Comparison of ENCODE assay signal across 26 cellular contexts in the genomic region with DNA sequence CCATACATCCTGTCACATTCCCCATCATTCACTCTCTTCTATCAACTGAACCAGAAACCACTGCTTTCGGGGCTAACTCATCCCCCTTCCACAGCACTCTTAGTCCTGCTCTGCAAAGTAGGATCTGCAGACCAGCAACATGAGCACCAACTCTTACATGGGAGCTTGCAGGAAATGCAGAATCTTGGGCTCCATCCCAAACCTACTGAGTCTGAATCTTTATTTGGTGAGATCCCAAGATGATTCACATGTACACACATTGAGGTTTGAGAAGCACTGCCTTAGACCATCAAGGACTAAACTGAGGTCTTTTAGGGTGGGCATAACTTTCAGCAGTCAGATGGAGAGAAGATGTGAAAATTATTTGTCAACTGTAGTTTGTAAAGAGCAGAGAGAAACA.
"Had no signal": no experiment of that assay in that cellular context is flagged by ENCODE, and none has a peak within 500 bp of the region (broad histone marks: within the 10 kb centered on the region; RNA-seq: fewer than 3 reads in every experiment).

No MANE protein-coding gene starts in this region.

- H3K4me1 ChIP-seq: ascending aorta had no signal

- H3K4me3 ChIP-seq: ascending aorta, cardiac muscle cell had no signal

- H3K27me3 ChIP-seq: ascending aorta, brain microvascular endothelial cell, cardiac muscle cell had no signal

- ATAC-seq: activated CD8-positive, alpha-beta T cell treated with anti-CD3 and anti-CD28 coated beads, Interleukin-2, amount 10 ng/mL, durations not matched to agents 7 days and 5 days had no signal

- H3K36me3 ChIP-seq: ascending aorta, brain microvascular endothelial cell, cardiac muscle cell had no signal

- H3K9me3 ChIP-seq: ascending aorta had no signal

- H3K27ac ChIP-seq: ascending aorta, brain microvascular endothelial cell, cardiac muscle cell had no signal

- DNase-seq: activated CD4-positive, alpha-beta T cell treated with anti-CD3 and anti-CD28 coated beads, Interleukin-2, amount 10 ng/mL, durations not matched to agents 24 days and 14 days; activated CD4-positive, alpha-beta T cell treated with anti-CD3 and anti-CD28 coated beads, Interleukin-2, amount 50 U/mL, for 48 hours; activated CD8-positive, alpha-beta T cell treated with anti-CD3 and anti-CD28 coated beads, Interleukin-2, amount 10 ng/mL, durations not matched to agents 7 days and 5 days; activated gamma-delta T cell; activated naive CD4-positive, alpha-beta T cell treated with Interleukin-2 at 50 U/mL for 16 hours; activated naive CD8-positive, alpha-beta T cell treated with anti-CD3 and anti-CD28 coated beads, Interleukin-2, amount 10 ng/mL, durations not matched to agents 7 days and 5 days; activated T-cell treated with anti-CD3 and anti-CD28 coated beads, Interleukin-2, amount 50 U/mL, for 24 hours; amygdala; brain microvascular endothelial cell; NCI-H1105 treated with DMSO at 0.1 percent for 48 hours; NCI-H1436 treated with DMSO at 0.1 percent for 48 hours; NCI-H1694 treated with DMSO at 0.1 percent for 48 hours; NCI-H2029; NCI-H2107; NCI-H2171; NCI-H510A; NCI-H526; NCI-H748 treated with DMSO at 0.1 percent for 48 hours; NK-92 treated with Interleukin-12 subunit alpha and Interleukin-12 subunit beta, amount 100 ng/mL, for 24 hours; Right ventricle myocardium superior; SW 1271; T-helper 1 cell; T-helper 2 cell; T-helper 9 cell had no signal
